ENCODE assay signal across 8 cellular contexts in the genomic region with DNA sequence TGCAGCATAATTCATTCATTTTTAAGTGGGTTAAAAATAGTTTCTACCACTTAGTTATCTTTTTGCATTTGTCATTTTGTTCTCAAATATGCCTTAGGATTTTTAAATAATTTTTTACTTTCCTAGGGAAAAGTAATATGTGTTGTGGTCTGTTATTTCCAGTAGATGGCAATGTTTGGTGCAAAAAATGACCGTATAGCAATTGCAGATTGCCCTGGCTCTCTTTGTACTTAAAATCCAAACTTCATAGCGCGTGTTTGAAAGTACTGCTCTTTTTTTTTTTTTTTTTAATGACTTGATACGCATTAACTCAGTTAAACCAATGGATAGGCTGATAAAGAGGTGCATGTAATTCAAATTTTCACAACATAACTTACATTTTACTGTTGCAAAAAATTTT.
DNase-seq lines count a peak whose midpoint lies in the region; ATAC-seq, FAIRE-seq and TF ChIP-seq lines count a peak whose summit lies in the region.

No MANE protein-coding gene starts in this region.

- ATAC-seq in right lobe of liver (peak; percentile 75 to 87 (median 80)), GM21528 (IDR thresholded peaks at IDR 0.05; ENCODE audit: low FRiP score, unreplicated experiment) (no peak), GM19467 (IDR thresholded peaks at IDR 0.05; ENCODE audit: unreplicated experiment) (no peak), HG02571 (IDR thresholded peaks at IDR 0.05; ENCODE audit: unreplicated experiment) (no peak)

- intact Hi-C loops in right lobe of liver (cut with DNase I) (loop anchor here (10.0 kb wide), 1 partner anchor 100 kb away; no protein-coding TSS in a partner anchor), ovary (cut with DNase I) (loop anchor here in 1 of 4 donors (5.0 kb wide), 1 partner anchor 97 kb away; no protein-coding TSS in a partner anchor)

- H4K20me1 ChIP-seq in astrocyte (ENCODE audit: insufficient read depth, low read length): no peaks in the 10 kb centered on the region

- TF ChIP-seq POLR2A in right lobe of liver (IDR thresholded peaks at IDR 0.05): no peak
- TF ChIP-seq POLR2A in ovary (IDR thresholded peaks at IDR 0.05): no peak

- H3K9me3 ChIP-seq in astrocyte (ENCODE audit: insufficient read depth, low read depth, low read length): no peaks in the 10 kb centered on the region
- H3K9me3 ChIP-seq in right lobe of liver: no peaks in the 10 kb centered on the region
- H3K9me3 ChIP-seq in ovary: no peaks in the 10 kb centered on the region

- no peaks in the 10 kb centered on the region for H3K27me3 Mint-ChIP-seq in astrocyte (ENCODE audit: low read depth, unreplicated experiment)

- no peaks in the 10 kb centered on the region for H3K79me2 ChIP-seq in astrocyte (ENCODE audit: insufficient read depth, low read length)

- H2AFZ ChIP-seq in astrocyte (ENCODE audit: low read depth, low read length): no peak overlapping the region

- H3K4me1 ChIP-seq in astrocyte (ENCODE audit: insufficient read depth, low read length) (no peaks in the 10 kb centered on the region), right lobe of liver (peaks cover 0 to 3% (median 0%) of the 10 kb centered on the region in 4 donors), ovary (ENCODE audit: insufficient read depth) (no peaks in the 10 kb centered on the region)

- no peaks in the 10 kb centered on the region for H3K36me3 Mint-ChIP-seq in astrocyte (ENCODE audit: low read depth, unreplicated experiment)

- H3K4me3 Mint-ChIP-seq in astrocyte (ENCODE audit: unreplicated experiment): no peak overlapping the region

- no peak overlapping the region for H3K9ac ChIP-seq in astrocyte (ENCODE audit: low read length)

- no peak overlapping the region for H3K4me3 ChIP-seq in astrocyte (ENCODE audit: insufficient read depth, low read depth, low read length)
- H3K4me3 ChIP-seq in right lobe of liver: no peak overlapping the region
- no peak overlapping the region for H3K4me3 ChIP-seq in ovary

- TF ChIP-seq CTCF in astrocyte (IDR thresholded peaks at IDR 0.05; ENCODE audit: insufficient read depth, low read depth, low read length): peak; percentile 35
- peak; percentile 45 to 60 (median 53) for TF ChIP-seq CTCF in right lobe of liver (IDR thresholded peaks at IDR 0.05)
- TF ChIP-seq CTCF in ovary (IDR thresholded peaks at IDR 0.05): peak in 1 of 3 donors; percentile 12

- DNase-seq in Daoy (ENCODE audit: low read depth) (peak; percentile 5), Kasumi-1 (lab: John Stamatoyannopoulos, UW) (peak; percentile 34 to 52), astrocyte (ENCODE audit: low read depth) (peak; percentile 12), right lobe of liver (no peak), ovary (no peak)

- no peak overlapping the region for H3K27ac ChIP-seq in astrocyte (ENCODE audit: low read depth, low read length)
- no peak overlapping the region for H3K27ac ChIP-seq in right lobe of liver
- H3K27ac ChIP-seq in ovary: no peak overlapping the region

- no peak for TF ChIP-seq EP300 in ovary (IDR thresholded peaks at IDR 0.05)

- 1% methylated on average over 4 of the region's 4 CpGs for WGBS in right lobe of liver (ENCODE audit: insufficient coverage, low coverage, low lambda C conversion rate, missing lambda C conversion rate)
- WGBS in ovary, 3 donors: 4 to 7% (median 6%) methylated on average over 4 of the region's 4 CpGs

- FAIRE-seq in astrocyte (lab: Jason Lieb, UNC): no peak

- H3K36me3 ChIP-seq in astrocyte (ENCODE audit: insufficient read depth, low read length) (no peaks in the 10 kb centered on the region), right lobe of liver (no peaks in the 10 kb centered on the region), ovary (no peaks in the 10 kb centered on the region)

- H3K4me2 ChIP-seq in astrocyte (ENCODE audit: low read length): no peak overlapping the region

- H3K27me3 ChIP-seq in astrocyte (ENCODE audit: insufficient read depth, low read length): no peaks in the 10 kb centered on the region
- no peaks in the 10 kb centered on the region for H3K27me3 ChIP-seq in right lobe of liver
- no peaks in the 10 kb centered on the region for H3K27me3 ChIP-seq in ovary

- H3K4me1 Mint-ChIP-seq in astrocyte (ENCODE audit: low read depth, unreplicated experiment): no peaks in the 10 kb centered on the region

- H3K9me3 Mint-ChIP-seq in astrocyte (ENCODE audit: unreplicated experiment): no peaks in the 10 kb centered on the region

- H3K27ac Mint-ChIP-seq in astrocyte (ENCODE audit: unreplicated experiment): no peak overlapping the region

Comparison
In these comparisons a context has a peak if more than half of its experiments do, and no peak if none do; other contexts are left out.
1. DNase-seq: peak in Daoy (single experiment), Kasumi-1 (2 of 2) and astrocyte (single experiment); none in right lobe of liver (0 of 3) and ovary (0 of 5).
2. ATAC-seq: peak in right lobe of liver (4 of 4); none in GM21528 (single experiment), GM19467 (single experiment) and HG02571 (single experiment).